In genomic region chr12:122226366-122227222, GRCh38 we compare ENCODE assay signal across 1 cellular context.
A peak's percentile ranks its signal among the peaks of the same experiment; 100 is the strongest.
TF ChIP-seq lines count a peak whose summit lies in the region.

No MANE protein-coding gene starts in this region.

TF ChIP-seq in K562, 482 proteins besides CTCF, POLR2A, EP300 and RAD21 (continued from another document):
- peak; percentile 100 for TF ChIP-seq MGA (IDR thresholded peaks at IDR 0.05)
- peak; percentile 96 for TF ChIP-seq ZNF232 (CRISPR knock-in tag; IDR thresholded peaks at IDR 0.05)
- TF ChIP-seq SAP30 (IDR thresholded peaks at IDR 0.05; ENCODE audit: borderline replicate concordance, insufficient read depth, low read depth, low read length, poor library complexity, severe bottlenecking) = peak; percentile 88
TF ChIP-seq in K562: peak in this region for 114.
